1 cellular context compared by ENCODE assay signal in genomic region chr2:69119104-69119503, GRCh38.
TF ChIP-seq lines count a peak whose summit lies in the region.

No MANE protein-coding gene starts in this region.

TF ChIP-seq in GM23338, 12 proteins besides CTCF, POLR2A, EP300 and RAD21 (continued from another document):
- TF ChIP-seq, protein P1, sequence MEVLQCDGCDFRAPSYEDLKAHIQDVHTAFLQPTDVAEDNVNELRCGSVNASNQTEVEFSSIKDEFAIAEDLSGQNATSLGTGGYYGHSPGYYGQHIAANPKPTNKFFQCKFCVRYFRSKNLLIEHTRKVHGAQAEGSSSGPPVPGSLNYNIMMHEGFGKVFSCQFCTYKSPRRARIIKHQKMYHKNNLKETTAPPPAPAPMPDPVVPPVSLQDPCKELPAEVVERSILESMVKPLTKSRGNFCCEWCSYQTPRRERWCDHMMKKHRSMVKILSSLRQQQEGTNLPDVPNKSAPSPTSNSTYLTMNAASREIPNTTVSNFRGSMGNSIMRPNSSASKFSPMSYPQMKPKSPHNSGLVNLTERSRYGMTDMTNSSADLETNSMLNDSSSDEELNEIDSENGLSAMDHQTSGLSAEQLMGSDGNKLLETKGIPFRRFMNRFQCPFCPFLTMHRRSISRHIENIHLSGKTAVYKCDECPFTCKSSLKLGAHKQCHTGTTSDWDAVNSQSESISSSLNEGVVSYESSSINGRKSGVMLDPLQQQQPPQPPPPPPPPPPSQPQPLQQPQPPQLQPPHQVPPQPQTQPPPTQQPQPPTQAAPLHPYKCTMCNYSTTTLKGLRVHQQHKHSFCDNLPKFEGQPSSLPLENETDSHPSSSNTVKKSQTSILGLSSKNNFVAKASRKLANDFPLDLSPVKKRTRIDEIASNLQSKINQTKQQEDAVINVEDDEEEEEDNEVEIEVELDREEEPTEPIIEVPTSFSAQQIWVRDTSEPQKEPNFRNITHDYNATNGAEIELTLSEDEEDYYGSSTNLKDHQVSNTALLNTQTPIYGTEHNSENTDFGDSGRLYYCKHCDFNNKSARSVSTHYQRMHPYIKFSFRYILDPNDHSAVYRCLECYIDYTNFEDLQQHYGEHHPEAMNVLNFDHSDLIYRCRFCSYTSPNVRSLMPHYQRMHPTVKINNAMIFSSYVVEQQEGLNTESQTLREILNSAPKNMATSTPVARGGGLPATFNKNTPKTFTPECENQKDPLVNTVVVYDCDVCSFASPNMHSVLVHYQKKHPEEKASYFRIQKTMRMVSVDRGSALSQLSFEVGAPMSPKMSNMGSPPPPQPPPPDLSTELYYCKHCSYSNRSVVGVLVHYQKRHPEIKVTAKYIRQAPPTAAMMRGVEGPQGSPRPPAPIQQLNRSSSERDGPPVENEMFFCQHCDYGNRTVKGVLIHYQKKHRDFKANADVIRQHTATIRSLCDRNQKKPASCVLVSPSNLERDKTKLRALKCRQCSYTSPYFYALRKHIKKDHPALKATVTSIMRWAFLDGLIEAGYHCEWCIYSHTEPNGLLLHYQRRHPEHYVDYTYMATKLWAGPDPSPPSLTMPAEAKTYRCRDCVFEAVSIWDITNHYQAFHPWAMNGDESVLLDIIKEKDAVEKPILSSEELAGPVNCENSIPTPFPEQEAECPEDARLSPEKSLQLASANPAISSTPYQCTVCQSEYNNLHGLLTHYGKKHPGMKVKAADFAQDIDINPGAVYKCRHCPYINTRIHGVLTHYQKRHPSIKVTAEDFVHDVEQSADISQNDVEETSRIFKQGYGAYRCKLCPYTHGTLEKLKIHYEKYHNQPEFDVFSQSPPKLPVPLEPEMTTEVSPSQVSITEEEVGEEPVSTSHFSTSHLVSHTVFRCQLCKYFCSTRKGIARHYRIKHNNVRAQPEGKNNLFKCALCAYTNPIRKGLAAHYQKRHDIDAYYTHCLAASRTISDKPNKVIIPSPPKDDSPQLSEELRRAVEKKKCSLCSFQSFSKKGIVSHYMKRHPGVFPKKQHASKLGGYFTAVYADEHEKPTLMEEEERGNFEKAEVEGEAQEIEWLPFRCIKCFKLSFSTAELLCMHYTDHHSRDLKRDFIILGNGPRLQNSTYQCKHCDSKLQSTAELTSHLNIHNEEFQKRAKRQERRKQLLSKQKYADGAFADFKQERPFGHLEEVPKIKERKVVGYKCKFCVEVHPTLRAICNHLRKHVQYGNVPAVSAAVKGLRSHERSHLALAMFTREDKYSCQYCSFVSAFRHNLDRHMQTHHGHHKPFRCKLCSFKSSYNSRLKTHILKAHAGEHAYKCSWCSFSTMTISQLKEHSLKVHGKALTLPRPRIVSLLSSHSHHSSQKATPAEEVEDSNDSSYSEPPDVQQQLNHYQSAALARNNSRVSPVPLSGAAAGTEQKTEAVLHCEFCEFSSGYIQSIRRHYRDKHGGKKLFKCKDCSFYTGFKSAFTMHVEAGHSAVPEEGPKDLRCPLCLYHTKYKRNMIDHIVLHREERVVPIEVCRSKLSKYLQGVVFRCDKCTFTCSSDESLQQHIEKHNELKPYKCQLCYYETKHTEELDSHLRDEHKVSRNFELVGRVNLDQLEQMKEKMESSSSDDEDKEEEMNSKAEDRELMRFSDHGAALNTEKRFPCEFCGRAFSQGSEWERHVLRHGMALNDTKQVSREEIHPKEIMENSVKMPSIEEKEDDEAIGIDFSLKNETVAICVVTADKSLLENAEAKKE (CRISPR knock-in tag; IDR thresholded peaks at IDR 0.05): no peak
- TF ChIP-seq STAT1 (IDR thresholded peaks at IDR 0.05; ENCODE audit: unreplicated experiment) (no peak), EZH2phosphoT487 (IDR thresholded peaks at IDR 0.05; ENCODE audit: unreplicated experiment) (no peak), NANOG (IDR thresholded peaks at IDR 0.05; ENCODE audit: borderline replicate concordance) (no peak)
TF ChIP-seq in GM23338: peak in this region for 0.
